ENCODE assay signal across 11 cellular contexts in the genomic region with DNA sequence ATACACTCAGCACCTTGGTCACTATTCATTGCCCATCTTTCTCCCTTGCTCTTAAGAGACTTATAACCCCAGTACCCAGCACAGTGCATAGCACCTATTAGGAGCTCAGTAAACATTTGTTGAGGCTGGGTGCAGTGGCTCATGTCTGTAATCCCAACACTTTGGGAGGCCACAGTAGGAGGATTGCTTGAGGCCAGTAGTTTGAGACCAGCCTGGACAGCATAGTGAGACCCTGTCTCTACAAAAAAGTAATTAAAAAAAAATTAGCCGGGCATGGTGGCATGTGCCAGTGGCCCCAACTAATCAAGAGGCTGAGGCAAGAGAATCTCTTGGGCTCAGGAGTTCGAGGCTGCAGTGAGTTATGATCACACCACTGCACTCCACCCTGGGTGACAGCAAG.
"Had no signal": no experiment of that assay in that cellular context is flagged by ENCODE, and none has a peak within 500 bp of the region (broad histone marks: within the 10 kb centered on the region; RNA-seq: fewer than 3 reads in every experiment).

No MANE protein-coding gene starts in this region.

- H2AFZ ChIP-seq: GM23248, GM23338 had no signal

- H3K27ac ChIP-seq: GM23248 had no signal

- ATAC-seq: GM23338, HCT116 had no signal

- H3K4me1 ChIP-seq: HAP-1 had no signal

- FAIRE-seq: H1, H54 had no signal

- H3K36me3 ChIP-seq: HAP-1 had no signal

- DNase-seq: GM23248, GOT3, H7, H9, HCEC 1CT, HFFc6 had no signal

- H3K9ac ChIP-seq: GM23248 had no signal

- H3K9me3 ChIP-seq: HAP-1 had no signal

- H3K4me2 ChIP-seq: GM23338 had no signal

- H3K4me3 ChIP-seq: GM23248, GM23338, HAP-1 had no signal
